In the genomic region with DNA sequence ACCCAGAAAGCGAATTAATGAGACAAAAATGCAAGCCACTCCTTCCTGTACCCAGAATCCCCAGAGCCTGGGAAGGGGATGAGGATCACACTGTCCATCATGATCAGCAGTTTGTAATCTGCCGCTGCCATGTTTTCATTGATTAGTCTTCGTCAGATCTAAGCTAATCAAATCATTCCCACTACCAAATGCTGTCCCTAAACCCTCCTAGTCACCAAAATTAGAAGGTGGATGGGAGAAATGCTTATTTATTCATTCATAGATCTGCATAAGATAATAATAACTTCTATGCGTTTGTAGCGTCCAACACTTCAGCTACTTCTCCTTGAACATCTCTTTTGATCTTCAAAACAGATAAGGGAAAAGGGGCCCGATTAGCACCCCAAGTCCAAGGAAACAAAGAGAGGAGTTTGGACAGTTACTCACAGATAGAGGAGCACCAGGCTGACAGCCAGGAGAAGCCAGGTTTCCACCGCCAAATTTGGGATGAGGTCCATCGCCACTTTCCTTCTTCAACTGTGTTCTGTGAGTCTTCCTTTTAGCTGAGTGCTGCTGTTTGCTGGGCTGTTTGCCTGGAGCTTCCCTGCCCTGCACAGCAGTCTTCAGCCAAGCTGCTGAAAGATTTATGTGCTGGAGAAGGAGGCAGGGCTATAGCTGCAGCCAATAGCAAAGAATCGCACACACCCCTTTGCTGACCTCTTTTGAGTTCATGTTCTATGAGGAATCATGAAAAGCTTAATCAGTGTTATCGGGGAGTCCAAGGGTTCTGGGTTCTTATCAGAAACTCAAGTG, we compare ENCODE assay signal across 1 cellular context.
TF ChIP-seq lines count a peak whose summit lies in the region.

A gene (minus strand): TSS at position 597 of the 792 bp plus-strand sequence. CDS start 100 bp downstream, at position 497.

TF ChIP-seq in K562, 482 proteins besides CTCF, POLR2A, EP300 and RAD21 (continued from another document and continues in another):
- TF ChIP-seq, protein P1, sequence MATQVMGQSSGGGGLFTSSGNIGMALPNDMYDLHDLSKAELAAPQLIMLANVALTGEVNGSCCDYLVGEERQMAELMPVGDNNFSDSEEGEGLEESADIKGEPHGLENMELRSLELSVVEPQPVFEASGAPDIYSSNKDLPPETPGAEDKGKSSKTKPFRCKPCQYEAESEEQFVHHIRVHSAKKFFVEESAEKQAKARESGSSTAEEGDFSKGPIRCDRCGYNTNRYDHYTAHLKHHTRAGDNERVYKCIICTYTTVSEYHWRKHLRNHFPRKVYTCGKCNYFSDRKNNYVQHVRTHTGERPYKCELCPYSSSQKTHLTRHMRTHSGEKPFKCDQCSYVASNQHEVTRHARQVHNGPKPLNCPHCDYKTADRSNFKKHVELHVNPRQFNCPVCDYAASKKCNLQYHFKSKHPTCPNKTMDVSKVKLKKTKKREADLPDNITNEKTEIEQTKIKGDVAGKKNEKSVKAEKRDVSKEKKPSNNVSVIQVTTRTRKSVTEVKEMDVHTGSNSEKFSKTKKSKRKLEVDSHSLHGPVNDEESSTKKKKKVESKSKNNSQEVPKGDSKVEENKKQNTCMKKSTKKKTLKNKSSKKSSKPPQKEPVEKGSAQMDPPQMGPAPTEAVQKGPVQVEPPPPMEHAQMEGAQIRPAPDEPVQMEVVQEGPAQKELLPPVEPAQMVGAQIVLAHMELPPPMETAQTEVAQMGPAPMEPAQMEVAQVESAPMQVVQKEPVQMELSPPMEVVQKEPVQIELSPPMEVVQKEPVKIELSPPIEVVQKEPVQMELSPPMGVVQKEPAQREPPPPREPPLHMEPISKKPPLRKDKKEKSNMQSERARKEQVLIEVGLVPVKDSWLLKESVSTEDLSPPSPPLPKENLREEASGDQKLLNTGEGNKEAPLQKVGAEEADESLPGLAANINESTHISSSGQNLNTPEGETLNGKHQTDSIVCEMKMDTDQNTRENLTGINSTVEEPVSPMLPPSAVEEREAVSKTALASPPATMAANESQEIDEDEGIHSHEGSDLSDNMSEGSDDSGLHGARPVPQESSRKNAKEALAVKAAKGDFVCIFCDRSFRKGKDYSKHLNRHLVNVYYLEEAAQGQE (CRISPR knock-in tag; IDR thresholded peaks at IDR 0.05; ENCODE audit: low read depth): no peak
- TF ChIP-seq ZNF146 (CRISPR knock-in tag; IDR thresholded peaks at IDR 0.05; ENCODE audit: unreplicated experiment) (no peak), NFYB (IDR thresholded peaks at IDR 0.05; ENCODE audit: extremely low read depth, insufficient read length) (peak; percentile 63), SMAD4 (CRISPR knock-in tag; conservative IDR thresholded peaks at IDR 0.05) (no peak), NFXL1 (CRISPR knock-in tag; IDR thresholded peaks at IDR 0.05) (no peak), IFI16 (CRISPR knock-in tag; IDR thresholded peaks at IDR 0.05) (no peak), MTF1 (CRISPR knock-in tag; IDR thresholded peaks at IDR 0.05; ENCODE audit: borderline replicate concordance) (no peak), MCM5 (IDR thresholded peaks at IDR 0.05; ENCODE audit: low read depth) (no peak), ZBTB8A (IDR thresholded peaks at IDR 0.05; ENCODE audit: partially characterized antibody) (no peak), MYC (IDR thresholded peaks at IDR 0.05; ENCODE audit: low read depth, low read length) (no peak), MYC (CRISPR knock-in tag; IDR thresholded peaks at IDR 0.05; ENCODE audit: borderline replicate concordance, low read depth) (no peak), KDM2B (CRISPR knock-in tag; IDR thresholded peaks at IDR 0.05) (no peak), SREBF2 (CRISPR knock-in tag; IDR thresholded peaks at IDR 0.05) (no peak), ELF2 (CRISPR knock-in tag; IDR thresholded peaks at IDR 0.05) (no peak), BRD9 (IDR thresholded peaks at IDR 0.05; ENCODE audit: low read depth, partially characterized antibody) (no peak), ESRRB (CRISPR knock-in tag; IDR thresholded peaks at IDR 0.05; ENCODE audit: borderline replicate concordance) (no peak), NUFIP1 (IDR thresholded peaks at IDR 0.05; ENCODE audit: partially characterized antibody) (no peak), CSDE1 (IDR thresholded peaks at IDR 0.05) (no peak), FOS (IDR thresholded peaks at IDR 0.05; ENCODE audit: extremely low read depth, insufficient read length) (no peak), SIN3A (IDR thresholded peaks at IDR 0.05; ENCODE audit: borderline replicate concordance in 2 of 2, control insufficient read depth in 1 of 2, low read depth in 2 of 2, low read length in 2 of 2) (no peak), MAFK (IDR thresholded peaks at IDR 0.05; ENCODE audit: low read length) (peak; percentile 42), TARDBP (IDR thresholded peaks at IDR 0.05) (no peak), ZNF239 (CRISPR knock-in tag; IDR thresholded peaks at IDR 0.05) (no peak), CC2D1A (IDR thresholded peaks at IDR 0.05) (no peak), TSC22D4 (tag; IDR thresholded peaks at IDR 0.05) (no peak), RFX1 (IDR thresholded peaks at IDR 0.05) (no peak), SIX5 (IDR thresholded peaks at IDR 0.05; ENCODE audit: borderline replicate concordance in 1 of 2, insufficient read depth in 1 of 2, low read depth in 1 of 2, low read length in 2 of 2) (no peak), EZH2 (IDR thresholded peaks at IDR 0.05; ENCODE audit: borderline replicate concordance, low read depth, low read length) (no peak), IRF2 (CRISPR knock-in tag; IDR thresholded peaks at IDR 0.05) (no peak), ZKSCAN3 (CRISPR knock-in tag; IDR thresholded peaks at IDR 0.05) (no peak), TCF7L2 (IDR thresholded peaks at IDR 0.05; ENCODE audit: low read depth, low read length) (no peak), SMARCC2 (IDR thresholded peaks at IDR 0.05; ENCODE audit: low read depth) (no peak), XRCC5 (IDR thresholded peaks at IDR 0.05; ENCODE audit: low read depth, low read length) (no peak), RFX7 (CRISPR knock-in tag; IDR thresholded peaks at IDR 0.05) (no peak), PHB (CRISPR knock-in tag; IDR thresholded peaks at IDR 0.05) (no peak), ZNF12 (CRISPR knock-in tag; IDR thresholded peaks at IDR 0.05) (no peak)
- TF ChIP-seq, protein P2, sequence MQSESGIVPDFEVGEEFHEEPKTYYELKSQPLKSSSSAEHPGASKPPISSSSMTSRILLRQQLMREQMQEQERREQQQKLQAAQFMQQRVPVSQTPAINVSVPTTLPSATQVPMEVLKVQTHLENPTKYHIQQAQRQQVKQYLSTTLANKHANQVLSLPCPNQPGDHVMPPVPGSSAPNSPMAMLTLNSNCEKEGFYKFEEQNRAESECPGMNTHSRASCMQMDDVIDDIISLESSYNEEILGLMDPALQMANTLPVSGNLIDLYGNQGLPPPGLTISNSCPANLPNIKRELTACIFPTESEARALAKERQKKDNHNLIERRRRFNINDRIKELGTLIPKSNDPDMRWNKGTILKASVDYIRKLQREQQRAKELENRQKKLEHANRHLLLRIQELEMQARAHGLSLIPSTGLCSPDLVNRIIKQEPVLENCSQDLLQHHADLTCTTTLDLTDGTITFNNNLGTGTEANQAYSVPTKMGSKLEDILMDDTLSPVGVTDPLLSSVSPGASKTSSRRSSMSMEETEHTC (IDR thresholded peaks at IDR 0.05): no peak
- TF ChIP-seq, protein P3, sequence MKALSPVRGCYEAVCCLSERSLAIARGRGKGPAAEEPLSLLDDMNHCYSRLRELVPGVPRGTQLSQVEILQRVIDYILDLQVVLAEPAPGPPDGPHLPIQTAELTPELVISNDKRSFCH (CRISPR knock-in tag; IDR thresholded peaks at IDR 0.05): no peak
- TF ChIP-seq, protein P3 (tag; IDR thresholded peaks at IDR 0.05): no peak
- TF ChIP-seq, protein P4, sequence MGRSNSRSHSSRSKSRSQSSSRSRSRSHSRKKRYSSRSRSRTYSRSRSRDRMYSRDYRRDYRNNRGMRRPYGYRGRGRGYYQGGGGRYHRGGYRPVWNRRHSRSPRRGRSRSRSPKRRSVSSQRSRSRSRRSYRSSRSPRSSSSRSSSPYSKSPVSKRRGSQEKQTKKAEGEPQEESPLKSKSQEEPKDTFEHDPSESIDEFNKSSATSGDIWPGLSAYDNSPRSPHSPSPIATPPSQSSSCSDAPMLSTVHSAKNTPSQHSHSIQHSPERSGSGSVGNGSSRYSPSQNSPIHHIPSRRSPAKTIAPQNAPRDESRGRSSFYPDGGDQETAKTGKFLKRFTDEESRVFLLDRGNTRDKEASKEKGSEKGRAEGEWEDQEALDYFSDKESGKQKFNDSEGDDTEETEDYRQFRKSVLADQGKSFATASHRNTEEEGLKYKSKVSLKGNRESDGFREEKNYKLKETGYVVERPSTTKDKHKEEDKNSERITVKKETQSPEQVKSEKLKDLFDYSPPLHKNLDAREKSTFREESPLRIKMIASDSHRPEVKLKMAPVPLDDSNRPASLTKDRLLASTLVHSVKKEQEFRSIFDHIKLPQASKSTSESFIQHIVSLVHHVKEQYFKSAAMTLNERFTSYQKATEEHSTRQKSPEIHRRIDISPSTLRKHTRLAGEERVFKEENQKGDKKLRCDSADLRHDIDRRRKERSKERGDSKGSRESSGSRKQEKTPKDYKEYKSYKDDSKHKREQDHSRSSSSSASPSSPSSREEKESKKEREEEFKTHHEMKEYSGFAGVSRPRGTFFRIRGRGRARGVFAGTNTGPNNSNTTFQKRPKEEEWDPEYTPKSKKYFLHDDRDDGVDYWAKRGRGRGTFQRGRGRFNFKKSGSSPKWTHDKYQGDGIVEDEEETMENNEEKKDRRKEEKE (IDR thresholded peaks at IDR 0.05; ENCODE audit: borderline replicate concordance in 1 of 2, control insufficient read depth in 1 of 2, low read depth in 2 of 2, low read length in 1 of 2): peak in 1 of 2 experiments; percentile 89; a peak in 2 of 4 replicates
- TF ChIP-seq, protein P5, sequence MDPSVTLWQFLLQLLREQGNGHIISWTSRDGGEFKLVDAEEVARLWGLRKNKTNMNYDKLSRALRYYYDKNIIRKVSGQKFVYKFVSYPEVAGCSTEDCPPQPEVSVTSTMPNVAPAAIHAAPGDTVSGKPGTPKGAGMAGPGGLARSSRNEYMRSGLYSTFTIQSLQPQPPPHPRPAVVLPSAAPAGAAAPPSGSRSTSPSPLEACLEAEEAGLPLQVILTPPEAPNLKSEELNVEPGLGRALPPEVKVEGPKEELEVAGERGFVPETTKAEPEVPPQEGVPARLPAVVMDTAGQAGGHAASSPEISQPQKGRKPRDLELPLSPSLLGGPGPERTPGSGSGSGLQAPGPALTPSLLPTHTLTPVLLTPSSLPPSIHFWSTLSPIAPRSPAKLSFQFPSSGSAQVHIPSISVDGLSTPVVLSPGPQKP (CRISPR knock-in tag; IDR thresholded peaks at IDR 0.05): no peak
- TF ChIP-seq, protein P6, sequence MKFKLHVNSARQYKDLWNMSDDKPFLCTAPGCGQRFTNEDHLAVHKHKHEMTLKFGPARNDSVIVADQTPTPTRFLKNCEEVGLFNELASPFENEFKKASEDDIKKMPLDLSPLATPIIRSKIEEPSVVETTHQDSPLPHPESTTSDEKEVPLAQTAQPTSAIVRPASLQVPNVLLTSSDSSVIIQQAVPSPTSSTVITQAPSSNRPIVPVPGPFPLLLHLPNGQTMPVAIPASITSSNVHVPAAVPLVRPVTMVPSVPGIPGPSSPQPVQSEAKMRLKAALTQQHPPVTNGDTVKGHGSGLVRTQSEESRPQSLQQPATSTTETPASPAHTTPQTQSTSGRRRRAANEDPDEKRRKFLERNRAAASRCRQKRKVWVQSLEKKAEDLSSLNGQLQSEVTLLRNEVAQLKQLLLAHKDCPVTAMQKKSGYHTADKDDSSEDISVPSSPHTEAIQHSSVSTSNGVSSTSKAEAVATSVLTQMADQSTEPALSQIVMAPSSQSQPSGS (CRISPR knock-in tag; IDR thresholded peaks at IDR 0.05): no peak
- TF ChIP-seq, protein P7, sequence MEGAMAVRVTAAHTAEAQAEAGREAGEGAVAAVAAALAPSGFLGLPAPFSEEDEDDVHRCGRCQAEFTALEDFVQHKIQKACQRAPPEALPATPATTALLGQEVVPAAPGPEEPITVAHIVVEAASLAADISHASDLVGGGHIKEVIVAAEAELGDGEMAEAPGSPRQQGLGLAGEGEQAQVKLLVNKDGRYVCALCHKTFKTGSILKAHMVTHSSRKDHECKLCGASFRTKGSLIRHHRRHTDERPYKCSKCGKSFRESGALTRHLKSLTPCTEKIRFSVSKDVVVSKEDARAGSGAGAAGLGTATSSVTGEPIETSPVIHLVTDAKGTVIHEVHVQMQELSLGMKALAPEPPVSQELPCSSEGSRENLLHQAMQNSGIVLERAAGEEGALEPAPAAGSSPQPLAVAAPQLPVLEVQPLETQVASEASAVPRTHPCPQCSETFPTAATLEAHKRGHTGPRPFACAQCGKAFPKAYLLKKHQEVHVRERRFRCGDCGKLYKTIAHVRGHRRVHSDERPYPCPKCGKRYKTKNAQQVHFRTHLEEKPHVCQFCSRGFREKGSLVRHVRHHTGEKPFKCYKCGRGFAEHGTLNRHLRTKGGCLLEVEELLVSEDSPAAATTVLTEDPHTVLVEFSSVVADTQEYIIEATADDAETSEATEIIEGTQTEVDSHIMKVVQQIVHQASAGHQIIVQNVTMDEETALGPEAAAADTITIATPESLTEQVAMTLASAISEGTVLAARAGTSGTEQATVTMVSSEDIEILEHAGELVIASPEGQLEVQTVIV (CRISPR knock-in tag; IDR thresholded peaks at IDR 0.05; ENCODE audit: borderline replicate concordance): no peak
- TF ChIP-seq, protein P8, sequence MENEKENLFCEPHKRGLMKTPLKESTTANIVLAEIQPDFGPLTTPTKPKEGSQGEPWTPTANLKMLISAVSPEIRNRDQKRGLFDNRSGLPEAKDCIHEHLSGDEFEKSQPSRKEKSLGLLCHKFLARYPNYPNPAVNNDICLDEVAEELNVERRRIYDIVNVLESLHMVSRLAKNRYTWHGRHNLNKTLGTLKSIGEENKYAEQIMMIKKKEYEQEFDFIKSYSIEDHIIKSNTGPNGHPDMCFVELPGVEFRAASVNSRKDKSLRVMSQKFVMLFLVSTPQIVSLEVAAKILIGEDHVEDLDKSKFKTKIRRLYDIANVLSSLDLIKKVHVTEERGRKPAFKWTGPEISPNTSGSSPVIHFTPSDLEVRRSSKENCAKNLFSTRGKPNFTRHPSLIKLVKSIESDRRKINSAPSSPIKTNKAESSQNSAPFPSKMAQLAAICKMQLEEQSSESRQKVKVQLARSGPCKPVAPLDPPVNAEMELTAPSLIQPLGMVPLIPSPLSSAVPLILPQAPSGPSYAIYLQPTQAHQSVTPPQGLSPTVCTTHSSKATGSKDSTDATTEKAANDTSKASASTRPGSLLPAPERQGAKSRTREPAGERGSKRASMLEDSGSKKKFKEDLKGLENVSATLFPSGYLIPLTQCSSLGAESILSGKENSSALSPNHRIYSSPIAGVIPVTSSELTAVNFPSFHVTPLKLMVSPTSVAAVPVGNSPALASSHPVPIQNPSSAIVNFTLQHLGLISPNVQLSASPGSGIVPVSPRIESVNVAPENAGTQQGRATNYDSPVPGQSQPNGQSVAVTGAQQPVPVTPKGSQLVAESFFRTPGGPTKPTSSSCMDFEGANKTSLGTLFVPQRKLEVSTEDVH (IDR thresholded peaks at IDR 0.05; ENCODE audit: low read depth, partially characterized antibody): no peak
- TF ChIP-seq, protein P9, sequence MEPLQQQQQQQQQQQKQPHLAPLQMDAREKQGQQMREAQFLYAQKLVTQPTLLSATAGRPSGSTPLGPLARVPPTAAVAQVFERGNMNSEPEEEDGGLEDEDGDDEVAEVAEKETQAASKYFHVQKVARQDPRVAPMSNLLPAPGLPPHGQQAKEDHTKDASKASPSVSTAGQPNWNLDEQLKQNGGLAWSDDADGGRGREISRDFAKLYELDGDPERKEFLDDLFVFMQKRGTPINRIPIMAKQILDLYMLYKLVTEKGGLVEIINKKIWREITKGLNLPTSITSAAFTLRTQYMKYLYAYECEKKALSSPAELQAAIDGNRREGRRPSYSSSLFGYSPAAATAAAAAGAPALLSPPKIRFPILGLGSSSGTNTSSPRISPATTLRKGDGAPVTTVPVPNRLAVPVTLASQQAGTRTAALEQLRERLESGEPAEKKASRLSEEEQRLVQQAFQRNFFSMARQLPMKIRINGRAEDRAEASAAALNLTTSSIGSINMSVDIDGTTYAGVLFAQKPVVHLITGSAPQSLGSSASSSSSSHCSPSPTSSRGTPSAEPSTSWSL (CRISPR knock-in tag; IDR thresholded peaks at IDR 0.05; ENCODE audit: borderline replicate concordance): no peak
